ENCODE assay signal across 15 cellular contexts in genomic region chr4:108850407-108850709, GRCh38.
DNase-seq lines count a peak whose midpoint lies in the region; ATAC-seq, FAIRE-seq and TF ChIP-seq lines count a peak whose summit lies in the region.
"Had no signal": no experiment of that assay in that cellular context is flagged by ENCODE, and none has a peak within 500 bp of the region (broad histone marks: within the 10 kb centered on the region; RNA-seq: fewer than 3 reads in every experiment).

No MANE protein-coding gene starts in this region.

- DNase-seq in WTC11 (ENCODE audit: low spot score) (no peak), anterior cingulate cortex (lab: John Stamatoyannopoulos, UW) (no peak), dermis blood vessel endothelial cell (no peak), RCC 7860 (ENCODE audit: low spot score) (no peak), UCSD-AML1 (lab: John Stamatoyannopoulos, UW; ENCODE audit: unreplicated experiment) (no peak)
- DNase-seq: activated CD4-positive, alpha-beta T cell treated with anti-CD3 and anti-CD28 coated beads, Interleukin-2, amount 50 U/mL, for 4 hours; NCI-H2171; uterus had no signal

- FAIRE-seq in RCC 7860 (lab: Jason Lieb, UNC), result no peak
- FAIRE-seq: colon, G401.6 had no signal

- TF ChIP-seq CTCF in WTC11 (IDR thresholded peaks at IDR 0.05), result no peak

- no peaks in the 10 kb centered on the region for H3K9me3 Mint-ChIP-seq in WTC11
- H3K9me3 Mint-ChIP-seq: memory B cell had no signal

- peak; percentile 46 for ATAC-seq in GM19452 (IDR thresholded peaks at IDR 0.05; ENCODE audit: unreplicated experiment)
- peak; percentile 45 for ATAC-seq in HG03159 (IDR thresholded peaks at IDR 0.05; ENCODE audit: unreplicated experiment)
- ATAC-seq in WTC11, result no peak

- H3K27me3 ChIP-seq in ACC112 (ENCODE audit: insufficient read depth, low read length), result no peaks in the 10 kb centered on the region
- H3K27me3 ChIP-seq: uterus had no signal

- H2AFZ ChIP-seq in ACC112 (ENCODE audit: low read length, unreplicated experiment), result no peak overlapping the region

- peaks cover 23% of the 10 kb centered on the region for H3K4me1 Mint-ChIP-seq in WTC11
- H3K4me1 Mint-ChIP-seq: memory B cell had no signal

- H3K27ac Mint-ChIP-seq in WTC11, result peak overlapping the region; percentile 68; the same call in 1 of the 2 replicates
- H3K27ac Mint-ChIP-seq: activated naive CD8-positive, alpha-beta T cell; memory B cell had no signal

- H3K36me3 Mint-ChIP-seq in WTC11, result 0 out of 2 replicates have a peak, but pooled peaks cover 3% of the 10 kb centered on the region
- H3K36me3 Mint-ChIP-seq: activated naive CD8-positive, alpha-beta T cell; memory B cell had no signal

- CTCF ChIA-PET in WTC11 (lab: Charles Lee), result interaction anchor here (1.0 kb wide), 1 partner anchor 11 kb away, joined by 3 read pairs; no protein-coding TSS in a partner anchor

- H3K4me3 ChIP-seq in ACC112 (ENCODE audit: low read depth, low read length), result no peak overlapping the region
- H3K4me3 ChIP-seq: uterus had no signal

- no peak overlapping the region for H3K4me3 Mint-ChIP-seq in WTC11
- H3K4me3 Mint-ChIP-seq: activated naive CD8-positive, alpha-beta T cell; memory B cell had no signal

- H3K36me3 ChIP-seq in ACC112 (ENCODE audit: insufficient read depth, low read length), result no peaks in the 10 kb centered on the region
- H3K36me3 ChIP-seq: uterus had no signal

- no peaks in the 10 kb centered on the region for H3K27me3 Mint-ChIP-seq in WTC11 (ENCODE audit: low read depth)
- H3K27me3 Mint-ChIP-seq: activated naive CD8-positive, alpha-beta T cell had no signal

- no peaks in the 10 kb centered on the region for H3K79me2 ChIP-seq in ACC112 (ENCODE audit: control insufficient read depth, insufficient read depth, low read length, unreplicated experiment)

- peaks cover 20% of the 10 kb centered on the region for H3K4me1 ChIP-seq in ACC112 (ENCODE audit: control insufficient read depth, insufficient read depth, low read length, unreplicated experiment)
- H3K4me1 ChIP-seq: uterus had no signal

- peak overlapping the region; percentile 76 for H3K27ac ChIP-seq in ACC112 (ENCODE audit: low read depth, low read length)
- H3K27ac ChIP-seq: uterus had no signal

- POLR2A ChIA-PET in WTC11 (lab: Charles Lee), result no interaction called here

TF ChIP-seq in WTC11, 78 proteins besides CTCF, POLR2A, EP300 and RAD21:
- no peak for TF ChIP-seq IRF2 (CRISPR knock-in tag; IDR thresholded peaks at IDR 0.05; ENCODE audit: borderline replicate concordance, low read depth)
- TF ChIP-seq ZNF423 (CRISPR knock-in tag; IDR thresholded peaks at IDR 0.05), result no peak
- TF ChIP-seq JAZF1 (CRISPR knock-in tag; IDR thresholded peaks at IDR 0.05), result no peak
- no peak for TF ChIP-seq ZNF219 (CRISPR knock-in tag; IDR thresholded peaks at IDR 0.05; ENCODE audit: borderline replicate concordance)
- TF ChIP-seq, protein P1, sequence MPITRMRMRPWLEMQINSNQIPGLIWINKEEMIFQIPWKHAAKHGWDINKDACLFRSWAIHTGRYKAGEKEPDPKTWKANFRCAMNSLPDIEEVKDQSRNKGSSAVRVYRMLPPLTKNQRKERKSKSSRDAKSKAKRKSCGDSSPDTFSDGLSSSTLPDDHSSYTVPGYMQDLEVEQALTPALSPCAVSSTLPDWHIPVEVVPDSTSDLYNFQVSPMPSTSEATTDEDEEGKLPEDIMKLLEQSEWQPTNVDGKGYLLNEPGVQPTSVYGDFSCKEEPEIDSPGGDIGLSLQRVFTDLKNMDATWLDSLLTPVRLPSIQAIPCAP (CRISPR knock-in tag; IDR thresholded peaks at IDR 0.05), result no peak
- no peak for TF ChIP-seq AR (CRISPR knock-in tag; IDR thresholded peaks at IDR 0.05)
- no peak for TF ChIP-seq ATF2 (CRISPR knock-in tag; IDR thresholded peaks at IDR 0.05; ENCODE audit: borderline replicate concordance, low read depth)
- no peak for TF ChIP-seq GRHL2 (CRISPR knock-in tag; IDR thresholded peaks at IDR 0.05; ENCODE audit: insufficient replicate concordance, severe bottlenecking)
- TF ChIP-seq ZNF263 (CRISPR knock-in tag; IDR thresholded peaks at IDR 0.05; ENCODE audit: low read depth), result no peak
- TF ChIP-seq, protein P2, sequence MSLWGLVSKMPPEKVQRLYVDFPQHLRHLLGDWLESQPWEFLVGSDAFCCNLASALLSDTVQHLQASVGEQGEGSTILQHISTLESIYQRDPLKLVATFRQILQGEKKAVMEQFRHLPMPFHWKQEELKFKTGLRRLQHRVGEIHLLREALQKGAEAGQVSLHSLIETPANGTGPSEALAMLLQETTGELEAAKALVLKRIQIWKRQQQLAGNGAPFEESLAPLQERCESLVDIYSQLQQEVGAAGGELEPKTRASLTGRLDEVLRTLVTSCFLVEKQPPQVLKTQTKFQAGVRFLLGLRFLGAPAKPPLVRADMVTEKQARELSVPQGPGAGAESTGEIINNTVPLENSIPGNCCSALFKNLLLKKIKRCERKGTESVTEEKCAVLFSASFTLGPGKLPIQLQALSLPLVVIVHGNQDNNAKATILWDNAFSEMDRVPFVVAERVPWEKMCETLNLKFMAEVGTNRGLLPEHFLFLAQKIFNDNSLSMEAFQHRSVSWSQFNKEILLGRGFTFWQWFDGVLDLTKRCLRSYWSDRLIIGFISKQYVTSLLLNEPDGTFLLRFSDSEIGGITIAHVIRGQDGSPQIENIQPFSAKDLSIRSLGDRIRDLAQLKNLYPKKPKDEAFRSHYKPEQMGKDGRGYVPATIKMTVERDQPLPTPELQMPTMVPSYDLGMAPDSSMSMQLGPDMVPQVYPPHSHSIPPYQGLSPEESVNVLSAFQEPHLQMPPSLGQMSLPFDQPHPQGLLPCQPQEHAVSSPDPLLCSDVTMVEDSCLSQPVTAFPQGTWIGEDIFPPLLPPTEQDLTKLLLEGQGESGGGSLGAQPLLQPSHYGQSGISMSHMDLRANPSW (CRISPR knock-in tag; conservative IDR thresholded peaks at IDR 0.05; ENCODE audit: low read depth), result no peak
- no peak for TF ChIP-seq ZBTB21 (CRISPR knock-in tag; IDR thresholded peaks at IDR 0.05; ENCODE audit: borderline replicate concordance)
- TF ChIP-seq ATF1 (CRISPR knock-in tag; IDR thresholded peaks at IDR 0.05), result no peak
- no peak for TF ChIP-seq ATF6 (CRISPR knock-in tag; IDR thresholded peaks at IDR 0.05)
- no peak for TF ChIP-seq ZNF121 (CRISPR knock-in tag; IDR thresholded peaks at IDR 0.05)
